Comparison of ENCODE assay signal across 1 cellular context in the genomic region with DNA sequence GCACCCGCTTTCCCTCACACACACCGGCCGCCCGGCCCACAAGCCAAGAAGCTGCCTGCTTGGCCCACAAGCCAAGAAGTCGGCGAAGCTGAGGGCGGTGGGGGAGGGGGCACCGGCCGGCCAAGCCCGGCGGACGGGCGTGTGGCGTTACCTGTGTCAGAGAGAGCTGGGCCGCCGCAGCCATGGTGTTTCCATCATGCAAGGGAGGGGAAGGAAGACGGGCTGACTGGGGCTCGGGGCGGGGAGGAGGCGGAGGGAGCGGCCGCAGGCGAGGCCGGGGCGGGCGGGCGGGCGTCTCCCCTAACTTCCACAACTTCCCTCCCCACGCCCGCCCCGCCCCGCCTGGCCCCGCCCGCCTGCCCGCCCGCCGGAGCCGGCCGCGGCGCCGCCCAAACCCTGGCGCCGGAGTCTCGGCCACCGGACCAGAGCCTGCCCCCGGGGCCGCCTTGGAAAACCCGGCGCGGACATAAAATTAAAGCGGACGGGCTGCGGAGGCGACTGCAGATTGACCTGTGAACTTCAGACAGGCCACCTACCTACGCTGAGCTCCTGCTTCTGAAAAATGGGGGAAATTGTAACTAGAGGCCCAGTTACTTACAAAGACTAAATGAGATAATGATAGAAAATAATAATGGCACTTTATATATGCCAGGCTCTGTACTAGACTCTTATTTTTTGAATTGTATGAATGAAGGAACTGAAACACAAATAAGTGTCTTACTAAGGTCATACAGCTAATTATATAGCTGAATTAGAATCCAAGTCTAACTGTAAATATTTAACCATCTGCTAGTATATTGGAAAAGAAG.
TF ChIP-seq lines count a peak whose summit lies in the region.

A gene (minus strand): TSS at position 219 of the 809 bp plus-strand sequence. CDS start 35 bp downstream, at position 184.

TF ChIP-seq in HepG2, 621 proteins besides CTCF, POLR2A, EP300 and RAD21 (continued from another document and continues in another):
- TF ChIP-seq KDM5B (CRISPR knock-in tag; IDR thresholded peaks at IDR 0.05; ENCODE audit: borderline replicate concordance) (no peak), ZC3H13 (CRISPR knock-in tag; IDR thresholded peaks at IDR 0.05) (no peak), HDAC1 (CRISPR knock-in tag; IDR thresholded peaks at IDR 0.05) (peak; percentile 46; the same call in 1 of the 2 replicates), ZNF614 (CRISPR knock-in tag; IDR thresholded peaks at IDR 0.05; ENCODE audit: borderline replicate concordance) (0 out of 2 replicates have a peak, but pooled peaks have one; percentile 42), RAD51 (IDR thresholded peaks at IDR 0.05; ENCODE audit: borderline replicate concordance) (no peak), MTA3 (CRISPR knock-in tag; IDR thresholded peaks at IDR 0.05) (no peak), KDM1A (CRISPR knock-in tag; IDR thresholded peaks at IDR 0.05) (peak; percentile 93), ATRX (CRISPR knock-in tag; IDR thresholded peaks at IDR 0.05; ENCODE audit: borderline replicate concordance) (no peak), CBX1 (IDR thresholded peaks at IDR 0.05; ENCODE audit: low read depth) (no peak), ZNF737 (CRISPR knock-in tag; IDR thresholded peaks at IDR 0.05; ENCODE audit: borderline replicate concordance) (no peak), ZNF12 (CRISPR knock-in tag; IDR thresholded peaks at IDR 0.05) (no peak), ZNF143 (CRISPR knock-in tag; IDR thresholded peaks at IDR 0.05) (no peak), ZBTB7B (CRISPR knock-in tag; IDR thresholded peaks at IDR 0.05) (no peak), ZNF367 (CRISPR knock-in tag; IDR thresholded peaks at IDR 0.05; ENCODE audit: borderline replicate concordance) (no peak; the same call in 1 of the 2 replicates), ZNF343 (CRISPR knock-in tag; IDR thresholded peaks at IDR 0.05) (no peak), EED (CRISPR knock-in tag; IDR thresholded peaks at IDR 0.05) (no peak), IKZF4 (CRISPR knock-in tag; IDR thresholded peaks at IDR 0.05; ENCODE audit: borderline replicate concordance, low read depth, not compliant biosample characterization) (no peak), ARID2 (CRISPR knock-in tag; IDR thresholded peaks at IDR 0.05; ENCODE audit: borderline replicate concordance) (no peak), KLF11 (CRISPR knock-in tag; IDR thresholded peaks at IDR 0.05) (no peak), ZFP82 (CRISPR knock-in tag; IDR thresholded peaks at IDR 0.05; ENCODE audit: borderline replicate concordance) (no peak), ZNF205 (CRISPR knock-in tag; IDR thresholded peaks at IDR 0.05) (0 out of 2 replicates have a peak, but pooled peaks have one; percentile 26), HOXA9 (CRISPR knock-in tag; IDR thresholded peaks at IDR 0.05; ENCODE audit: borderline replicate concordance) (no peak), KDM3A (CRISPR knock-in tag; IDR thresholded peaks at IDR 0.05; ENCODE audit: low read depth) (peak; percentile 44; the same call in 1 of the 2 replicates), GATAD1 (CRISPR knock-in tag; IDR thresholded peaks at IDR 0.05) (no peak), ZNF589 (CRISPR knock-in tag; conservative IDR thresholded peaks at IDR 0.05) (no peak), MAFG (CRISPR knock-in tag; IDR thresholded peaks at IDR 0.05) (no peak), CCAR2 (optimal IDR thresholded peaks at IDR 0.05; ENCODE audit: low read depth, low read length) (peak; percentile 84), ZNF615 (CRISPR knock-in tag; IDR thresholded peaks at IDR 0.05; ENCODE audit: borderline replicate concordance) (no peak), RFXAP (CRISPR knock-in tag; IDR thresholded peaks at IDR 0.05; ENCODE audit: borderline replicate concordance) (no peak), ZNF792 (CRISPR knock-in tag; IDR thresholded peaks at IDR 0.05) (no peak), XBP1 (CRISPR knock-in tag; IDR thresholded peaks at IDR 0.05) (no peak), SIX1 (CRISPR knock-in tag; IDR thresholded peaks at IDR 0.05; ENCODE audit: borderline replicate concordance) (no peak)
- TF ChIP-seq, protein P1, sequence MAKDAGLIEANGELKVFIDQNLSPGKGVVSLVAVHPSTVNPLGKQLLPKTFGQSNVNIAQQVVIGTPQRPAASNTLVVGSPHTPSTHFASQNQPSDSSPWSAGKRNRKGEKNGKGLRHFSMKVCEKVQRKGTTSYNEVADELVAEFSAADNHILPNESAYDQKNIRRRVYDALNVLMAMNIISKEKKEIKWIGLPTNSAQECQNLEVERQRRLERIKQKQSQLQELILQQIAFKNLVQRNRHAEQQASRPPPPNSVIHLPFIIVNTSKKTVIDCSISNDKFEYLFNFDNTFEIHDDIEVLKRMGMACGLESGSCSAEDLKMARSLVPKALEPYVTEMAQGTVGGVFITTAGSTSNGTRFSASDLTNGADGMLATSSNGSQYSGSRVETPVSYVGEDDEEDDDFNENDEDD (CRISPR knock-in tag; IDR thresholded peaks at IDR 0.05; ENCODE audit: borderline replicate concordance) = no peak
- TF ChIP-seq, protein P2, sequence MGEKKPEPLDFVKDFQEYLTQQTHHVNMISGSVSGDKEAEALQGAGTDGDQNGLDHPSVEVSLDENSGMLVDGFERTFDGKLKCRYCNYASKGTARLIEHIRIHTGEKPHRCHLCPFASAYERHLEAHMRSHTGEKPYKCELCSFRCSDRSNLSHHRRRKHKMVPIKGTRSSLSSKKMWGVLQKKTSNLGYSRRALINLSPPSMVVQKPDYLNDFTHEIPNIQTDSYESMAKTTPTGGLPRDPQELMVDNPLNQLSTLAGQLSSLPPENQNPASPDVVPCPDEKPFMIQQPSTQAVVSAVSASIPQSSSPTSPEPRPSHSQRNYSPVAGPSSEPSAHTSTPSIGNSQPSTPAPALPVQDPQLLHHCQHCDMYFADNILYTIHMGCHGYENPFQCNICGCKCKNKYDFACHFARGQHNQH (CRISPR knock-in tag; IDR thresholded peaks at IDR 0.05) = peak; percentile 40; the same call in 1 of the 2 replicates
- TF ChIP-seq, protein P3, sequence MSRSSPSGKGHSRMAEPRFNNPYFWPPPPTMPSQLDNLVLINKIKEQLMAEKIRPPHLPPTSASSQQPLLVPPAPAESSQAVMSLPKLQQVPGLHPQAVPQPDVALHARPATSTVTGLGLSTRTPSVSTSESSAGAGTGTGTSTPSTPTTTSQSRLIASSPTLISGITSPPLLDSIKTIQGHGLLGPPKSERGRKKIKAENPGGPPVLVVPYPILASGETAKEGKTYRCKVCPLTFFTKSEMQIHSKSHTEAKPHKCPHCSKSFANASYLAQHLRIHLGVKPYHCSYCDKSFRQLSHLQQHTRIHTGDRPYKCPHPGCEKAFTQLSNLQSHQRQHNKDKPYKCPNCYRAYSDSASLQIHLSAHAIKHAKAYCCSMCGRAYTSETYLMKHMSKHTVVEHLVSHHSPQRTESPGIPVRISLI (CRISPR knock-in tag; IDR thresholded peaks at IDR 0.05; ENCODE audit: borderline replicate concordance) = no peak
- TF ChIP-seq, protein P4, sequence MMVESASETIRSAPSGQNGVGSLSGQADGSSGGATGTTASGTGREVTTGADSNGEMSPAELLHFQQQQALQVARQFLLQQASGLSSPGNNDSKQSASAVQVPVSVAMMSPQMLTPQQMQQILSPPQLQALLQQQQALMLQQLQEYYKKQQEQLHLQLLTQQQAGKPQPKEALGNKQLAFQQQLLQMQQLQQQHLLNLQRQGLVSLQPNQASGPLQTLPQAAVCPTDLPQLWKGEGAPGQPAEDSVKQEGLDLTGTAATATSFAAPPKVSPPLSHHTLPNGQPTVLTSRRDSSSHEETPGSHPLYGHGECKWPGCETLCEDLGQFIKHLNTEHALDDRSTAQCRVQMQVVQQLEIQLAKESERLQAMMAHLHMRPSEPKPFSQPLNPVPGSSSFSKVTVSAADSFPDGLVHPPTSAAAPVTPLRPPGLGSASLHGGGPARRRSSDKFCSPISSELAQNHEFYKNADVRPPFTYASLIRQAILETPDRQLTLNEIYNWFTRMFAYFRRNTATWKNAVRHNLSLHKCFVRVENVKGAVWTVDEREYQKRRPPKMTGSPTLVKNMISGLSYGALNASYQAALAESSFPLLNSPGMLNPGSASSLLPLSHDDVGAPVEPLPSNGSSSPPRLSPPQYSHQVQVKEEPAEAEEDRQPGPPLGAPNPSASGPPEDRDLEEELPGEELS (CRISPR knock-in tag; IDR thresholded peaks at IDR 0.05) = peak; percentile 7; the same call in 1 of the 2 replicates
- TF ChIP-seq, protein P5, sequence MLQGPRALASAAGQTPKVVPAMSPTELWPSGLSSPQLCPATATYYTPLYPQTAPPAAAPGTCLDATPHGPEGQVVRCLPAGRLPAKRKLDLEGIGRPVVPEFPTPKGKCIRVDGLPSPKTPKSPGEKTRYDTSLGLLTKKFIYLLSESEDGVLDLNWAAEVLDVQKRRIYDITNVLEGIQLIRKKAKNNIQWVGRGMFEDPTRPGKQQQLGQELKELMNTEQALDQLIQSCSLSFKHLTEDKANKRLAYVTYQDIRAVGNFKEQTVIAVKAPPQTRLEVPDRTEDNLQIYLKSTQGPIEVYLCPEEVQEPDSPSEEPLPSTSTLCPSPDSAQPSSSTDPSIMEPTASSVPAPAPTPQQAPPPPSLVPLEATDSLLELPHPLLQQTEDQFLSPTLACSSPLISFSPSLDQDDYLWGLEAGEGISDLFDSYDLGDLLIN (CRISPR knock-in tag; IDR thresholded peaks at IDR 0.05; ENCODE audit: borderline replicate concordance) = no peak
- TF ChIP-seq, protein P6, sequence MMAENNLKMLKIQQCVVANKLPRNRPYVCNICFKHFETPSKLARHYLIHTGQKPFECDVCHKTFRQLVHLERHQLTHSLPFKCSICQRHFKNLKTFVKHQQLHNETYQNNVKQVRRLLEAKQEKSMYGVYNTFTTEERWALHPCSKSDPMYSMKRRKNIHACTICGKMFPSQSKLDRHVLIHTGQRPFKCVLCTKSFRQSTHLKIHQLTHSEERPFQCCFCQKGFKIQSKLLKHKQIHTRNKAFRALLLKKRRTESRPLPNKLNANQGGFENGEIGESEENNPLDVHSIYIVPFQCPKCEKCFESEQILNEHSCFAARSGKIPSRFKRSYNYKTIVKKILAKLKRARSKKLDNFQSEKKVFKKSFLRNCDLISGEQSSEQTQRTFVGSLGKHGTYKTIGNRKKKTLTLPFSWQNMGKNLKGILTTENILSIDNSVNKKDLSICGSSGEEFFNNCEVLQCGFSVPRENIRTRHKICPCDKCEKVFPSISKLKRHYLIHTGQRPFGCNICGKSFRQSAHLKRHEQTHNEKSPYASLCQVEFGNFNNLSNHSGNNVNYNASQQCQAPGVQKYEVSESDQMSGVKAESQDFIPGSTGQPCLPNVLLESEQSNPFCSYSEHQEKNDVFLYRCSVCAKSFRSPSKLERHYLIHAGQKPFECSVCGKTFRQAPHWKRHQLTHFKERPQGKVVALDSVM (CRISPR knock-in tag; IDR thresholded peaks at IDR 0.05) = 0 out of 2 replicates have a peak, but pooled peaks have one; percentile 26
- TF ChIP-seq, protein P7, sequence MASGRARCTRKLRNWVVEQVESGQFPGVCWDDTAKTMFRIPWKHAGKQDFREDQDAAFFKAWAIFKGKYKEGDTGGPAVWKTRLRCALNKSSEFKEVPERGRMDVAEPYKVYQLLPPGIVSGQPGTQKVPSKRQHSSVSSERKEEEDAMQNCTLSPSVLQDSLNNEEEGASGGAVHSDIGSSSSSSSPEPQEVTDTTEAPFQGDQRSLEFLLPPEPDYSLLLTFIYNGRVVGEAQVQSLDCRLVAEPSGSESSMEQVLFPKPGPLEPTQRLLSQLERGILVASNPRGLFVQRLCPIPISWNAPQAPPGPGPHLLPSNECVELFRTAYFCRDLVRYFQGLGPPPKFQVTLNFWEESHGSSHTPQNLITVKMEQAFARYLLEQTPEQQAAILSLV (CRISPR knock-in tag; IDR thresholded peaks at IDR 0.05; ENCODE audit: borderline replicate concordance) = no peak
- TF ChIP-seq, protein P8, sequence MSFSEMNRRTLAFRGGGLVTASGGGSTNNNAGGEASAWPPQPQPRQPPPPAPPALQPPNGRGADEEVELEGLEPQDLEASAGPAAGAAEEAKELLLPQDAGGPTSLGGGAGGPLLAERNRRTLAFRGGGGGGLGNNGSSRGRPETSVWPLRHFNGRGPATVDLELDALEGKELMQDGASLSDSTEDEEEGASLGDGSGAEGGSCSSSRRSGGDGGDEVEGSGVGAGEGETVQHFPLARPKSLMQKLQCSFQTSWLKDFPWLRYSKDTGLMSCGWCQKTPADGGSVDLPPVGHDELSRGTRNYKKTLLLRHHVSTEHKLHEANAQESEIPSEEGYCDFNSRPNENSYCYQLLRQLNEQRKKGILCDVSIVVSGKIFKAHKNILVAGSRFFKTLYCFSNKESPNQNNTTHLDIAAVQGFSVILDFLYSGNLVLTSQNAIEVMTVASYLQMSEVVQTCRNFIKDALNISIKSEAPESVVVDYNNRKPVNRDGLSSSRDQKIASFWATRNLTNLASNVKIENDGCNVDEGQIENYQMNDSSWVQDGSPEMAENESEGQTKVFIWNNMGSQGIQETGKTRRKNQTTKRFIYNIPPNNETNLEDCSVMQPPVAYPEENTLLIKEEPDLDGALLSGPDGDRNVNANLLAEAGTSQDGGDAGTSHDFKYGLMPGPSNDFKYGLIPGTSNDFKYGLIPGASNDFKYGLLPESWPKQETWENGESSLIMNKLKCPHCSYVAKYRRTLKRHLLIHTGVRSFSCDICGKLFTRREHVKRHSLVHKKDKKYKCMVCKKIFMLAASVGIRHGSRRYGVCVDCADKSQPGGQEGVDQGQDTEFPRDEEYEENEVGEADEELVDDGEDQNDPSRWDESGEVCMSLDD (CRISPR knock-in tag; IDR thresholded peaks at IDR 0.05; ENCODE audit: borderline replicate concordance) = no peak
- TF ChIP-seq, protein P9, sequence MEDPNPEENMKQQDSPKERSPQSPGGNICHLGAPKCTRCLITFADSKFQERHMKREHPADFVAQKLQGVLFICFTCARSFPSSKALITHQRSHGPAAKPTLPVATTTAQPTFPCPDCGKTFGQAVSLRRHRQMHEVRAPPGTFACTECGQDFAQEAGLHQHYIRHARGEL (CRISPR knock-in tag; IDR thresholded peaks at IDR 0.05) = no peak
- TF ChIP-seq, protein P10, sequence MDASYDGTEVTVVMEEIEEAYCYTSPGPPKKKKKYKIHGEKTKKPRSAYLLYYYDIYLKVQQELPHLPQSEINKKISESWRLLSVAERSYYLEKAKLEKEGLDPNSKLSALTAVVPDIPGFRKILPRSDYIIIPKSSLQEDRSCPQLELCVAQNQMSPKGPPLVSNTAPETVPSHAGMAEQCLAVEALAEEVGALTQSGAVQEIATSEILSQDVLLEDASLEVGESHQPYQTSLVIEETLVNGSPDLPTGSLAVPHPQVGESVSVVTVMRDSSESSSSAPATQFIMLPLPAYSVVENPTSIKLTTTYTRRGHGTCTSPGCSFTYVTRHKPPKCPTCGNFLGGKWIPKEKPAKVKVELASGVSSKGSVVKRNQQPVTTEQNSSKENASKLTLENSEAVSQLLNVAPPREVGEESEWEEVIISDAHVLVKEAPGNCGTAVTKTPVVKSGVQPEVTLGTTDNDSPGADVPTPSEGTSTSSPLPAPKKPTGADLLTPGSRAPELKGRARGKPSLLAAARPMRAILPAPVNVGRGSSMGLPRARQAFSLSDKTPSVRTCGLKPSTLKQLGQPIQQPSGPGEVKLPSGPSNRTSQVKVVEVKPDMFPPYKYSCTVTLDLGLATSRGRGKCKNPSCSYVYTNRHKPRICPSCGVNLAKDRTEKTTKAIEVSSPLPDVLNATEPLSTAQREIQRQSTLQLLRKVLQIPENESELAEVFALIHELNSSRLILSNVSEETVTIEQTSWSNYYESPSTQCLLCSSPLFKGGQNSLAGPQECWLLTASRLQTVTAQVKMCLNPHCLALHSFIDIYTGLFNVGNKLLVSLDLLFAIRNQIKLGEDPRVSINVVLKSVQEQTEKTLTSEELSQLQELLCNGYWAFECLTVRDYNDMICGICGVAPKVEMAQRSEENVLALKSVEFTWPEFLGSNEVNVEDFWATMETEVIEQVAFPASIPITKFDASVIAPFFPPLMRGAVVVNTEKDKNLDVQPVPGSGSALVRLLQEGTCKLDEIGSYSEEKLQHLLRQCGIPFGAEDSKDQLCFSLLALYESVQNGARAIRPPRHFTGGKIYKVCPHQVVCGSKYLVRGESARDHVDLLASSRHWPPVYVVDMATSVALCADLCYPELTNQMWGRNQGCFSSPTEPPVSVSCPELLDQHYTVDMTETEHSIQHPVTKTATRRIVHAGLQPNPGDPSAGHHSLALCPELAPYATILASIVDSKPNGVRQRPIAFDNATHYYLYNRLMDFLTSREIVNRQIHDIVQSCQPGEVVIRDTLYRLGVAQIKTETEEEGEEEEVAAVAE (CRISPR knock-in tag; IDR thresholded peaks at IDR 0.05; ENCODE audit: borderline replicate concordance) = no peak
